25 cellular contexts compared by ENCODE assay signal in genomic region chr13:112815871-112816270, GRCh38.
"Had no signal": no experiment of that assay in that cellular context is flagged by ENCODE, and none has a peak within 500 bp of the region (broad histone marks: within the 10 kb centered on the region; RNA-seq: fewer than 3 reads in every experiment).

No MANE protein-coding gene starts in this region.

- DNase-seq: activated CD4-positive, alpha-beta memory T cell treated with anti-CD3 and anti-CD28 coated beads for 36 hours; activated CD4-positive, alpha-beta T cell treated with anti-CD3 and anti-CD28 coated beads, Interleukin-2, amount 10 ng/mL, durations not matched to agents 7 days and 5 days; activated CD4-positive, CD25-positive, alpha-beta regulatory T cell; activated CD8-positive, alpha-beta memory T cell treated with anti-CD3 and anti-CD28 coated beads for 24 hours; activated naive CD4-positive, alpha-beta T cell treated with anti-CD3 and anti-CD28 coated beads, Interleukin-2, amount 50 U/mL, for 16 hours; activated naive CD8-positive, alpha-beta T cell treated with anti-CD3 and anti-CD28 coated beads, Interleukin-2, amount 10 ng/mL, durations not matched to agents 7 days and 5 days; activated T-cell treated with anti-CD3 and anti-CD28 coated beads for 4 hours; activated T-cell treated with anti-CD3 and anti-CD28 coated beads, Interleukin-2, amount 50 U/mL, for 72 hours; anterior cingulate cortex; MM.1S; NCI-H1105; NCI-H1436; NCI-H187; NCI-H2081; NCI-H510A treated with DMSO at 0.1 percent for 48 hours; NCI-H69; Right ventricle myocardium superior; SJCRH30; SK-N-SH; T-helper 1 cell had no signal

- H3K4me1 ChIP-seq: adrenal gland, Peyer's patch, SJCRH30 had no signal

- ATAC-seq: activated T-cell treated with anti-CD3 and anti-CD28 coated beads, Interleukin-2, amount 50 U/mL, for 72 hours; HepG2 had no signal

- H3K9me3 Mint-ChIP-seq: activated CD4-positive, alpha-beta T cell treated with anti-CD3 and anti-CD28 coated beads, Interleukin-2, amount 10 ng/mL, durations not matched to agents 7 days and 5 days had no signal

- H3K9me3 ChIP-seq: adrenal gland, Peyer's patch, SJCRH30, SK-N-SH had no signal

- H3K27me3 ChIP-seq: adrenal gland, Peyer's patch, SJCRH30 had no signal

- H3K27me3 Mint-ChIP-seq: activated CD4-positive, alpha-beta memory T cell treated with anti-CD3 and anti-CD28 coated beads for 36 hours; activated CD4-positive, alpha-beta T cell treated with anti-CD3 and anti-CD28 coated beads, Interleukin-2, amount 10 ng/mL, durations not matched to agents 7 days and 5 days; activated naive CD8-positive, alpha-beta T cell treated with anti-CD3 and anti-CD28 coated beads, Interleukin-2, amount 10 ng/mL, durations not matched to agents 7 days and 5 days had no signal

- H3K4me3 Mint-ChIP-seq: activated CD4-positive, alpha-beta memory T cell treated with anti-CD3 and anti-CD28 coated beads for 36 hours; activated CD4-positive, alpha-beta T cell treated with anti-CD3 and anti-CD28 coated beads, Interleukin-2, amount 10 ng/mL, durations not matched to agents 7 days and 5 days; activated naive CD8-positive, alpha-beta T cell treated with anti-CD3 and anti-CD28 coated beads, Interleukin-2, amount 10 ng/mL, durations not matched to agents 7 days and 5 days; activated T-cell treated with anti-CD3 and anti-CD28 coated beads, Interleukin-2, amount 50 U/mL, for 72 hours had no signal

- H3K27ac Mint-ChIP-seq: activated CD4-positive, alpha-beta memory T cell treated with anti-CD3 and anti-CD28 coated beads for 36 hours; activated CD4-positive, alpha-beta T cell treated with anti-CD3 and anti-CD28 coated beads, Interleukin-2, amount 10 ng/mL, durations not matched to agents 7 days and 5 days; activated naive CD8-positive, alpha-beta T cell treated with anti-CD3 and anti-CD28 coated beads, Interleukin-2, amount 10 ng/mL, durations not matched to agents 7 days and 5 days; activated T-cell treated with anti-CD3 and anti-CD28 coated beads, Interleukin-2, amount 50 U/mL, for 72 hours had no signal

- H3K4me3 ChIP-seq: adrenal gland, Peyer's patch, SJCRH30 had no signal

- H3K27ac ChIP-seq: Peyer's patch, RWPE1, SJCRH30, VCaP had no signal

- H3K4me1 Mint-ChIP-seq: activated CD4-positive, alpha-beta T cell treated with anti-CD3 and anti-CD28 coated beads, Interleukin-2, amount 10 ng/mL, durations not matched to agents 7 days and 5 days; activated naive CD8-positive, alpha-beta T cell treated with anti-CD3 and anti-CD28 coated beads, Interleukin-2, amount 10 ng/mL, durations not matched to agents 7 days and 5 days had no signal
